In genomic region chr11:8870461-8871282, GRCh38 we compare ENCODE assay signal across 8 cellular contexts. TPM values are rescaled to one million over a fixed set of nuclear protein-coding genes. Genes with fewer than 3 reads are reported as not detected.
A peak's percentile ranks its signal among the peaks of the same experiment; 100 is the strongest.
DNase-seq lines count a peak whose midpoint lies in the region; ATAC-seq and TF ChIP-seq lines count a peak whose summit lies in the region.

No MANE protein-coding gene starts in this region.

- no peaks in the 10 kb centered on the region for H3K36me3 ChIP-seq in esophagus muscularis mucosa
- H3K36me3 ChIP-seq in mucosa of descending colon (ENCODE audit: low read depth): no peaks in the 10 kb centered on the region
- H3K36me3 ChIP-seq in tibial artery: no peaks in the 10 kb centered on the region

- H3K9me3 ChIP-seq in esophagus muscularis mucosa (no peaks in the 10 kb centered on the region), mucosa of descending colon (no peaks in the 10 kb centered on the region), tibial artery (no peaks in the 10 kb centered on the region)

- intact Hi-C loops in esophagus muscularis mucosa (cut with DNase I) (loop anchor here (5.0 kb wide), 3 partner anchors 37 to 188 kb away; partner anchors contain the start of genes RPL27A and TRIM66), mucosa of descending colon (cut with DNase I, micrococcal nuclease) (no loop called here), tibial artery (cut with DNase I; ENCODE audit: low total_unique reads) (no loop called here)

- 0 out of 2 replicates have a peak, but pooled peaks have one; percentile 11 for TF ChIP-seq CTCF in VCaP (conservative IDR thresholded peaks at IDR 0.05)
- no peak for TF ChIP-seq CTCF in esophagus muscularis mucosa (IDR thresholded peaks at IDR 0.05)
- TF ChIP-seq CTCF in mucosa of descending colon (IDR thresholded peaks at IDR 0.05): no peak
- no peak for TF ChIP-seq CTCF in tibial artery (IDR thresholded peaks at IDR 0.05)

- peak; percentile 92 for ATAC-seq in mucosa of descending colon
- ATAC-seq in GM21528 (IDR thresholded peaks at IDR 0.05; ENCODE audit: low FRiP score, unreplicated experiment): no peak

- H3K27me3 ChIP-seq in esophagus muscularis mucosa: no peaks in the 10 kb centered on the region
- no peaks in the 10 kb centered on the region for H3K27me3 ChIP-seq in tibial artery

- H3K4me3 ChIP-seq in esophagus muscularis mucosa (peak overlapping the region; percentile 84 to 98 (median 92)), mucosa of descending colon (peak overlapping the region; percentile 74), tibial artery (peak overlapping the region; percentile 75 to 94)

- DNase-seq in EH (ENCODE audit: low read depth): peak; percentile 77
- DNase-seq in LHCN-M2 (ENCODE audit: low read depth): peak; percentile 71
- DNase-seq in esophagus muscularis mucosa (ENCODE audit: extremely low spot score): no peak
- peak; percentile 81 to 89 (median 85) for DNase-seq in mucosa of descending colon
- DNase-seq in tibial artery: peak; percentile 34 to 69
- no peak for DNase-seq in NCI-H2107 treated with DMSO at 0.1 percent for 48 hours (lab: John Stamatoyannopoulos, UW; ENCODE audit: unreplicated experiment)

- WGBS in esophagus muscularis mucosa: 0% methylated on average over 10 of the region's 93 CpGs

- H3K27ac ChIP-seq in VCaP (peak overlapping the region; percentile 75), esophagus muscularis mucosa (replicated peaks in 1 of 4) (peak overlapping the region; percentile 89 to 96 (median 92)), tibial artery (peak overlapping the region; percentile 67 to 75)

- TF ChIP-seq EP300 in esophagus muscularis mucosa (IDR thresholded peaks at IDR 0.05): no peak

- TF ChIP-seq POLR2A in esophagus muscularis mucosa (IDR thresholded peaks at IDR 0.05; ENCODE audit: low read depth): no peak

- H3K4me1 ChIP-seq in esophagus muscularis mucosa (peaks cover 13 to 79% (median 64%) of the 10 kb centered on the region in 4 donors), mucosa of descending colon (ENCODE audit: low read depth) (peaks cover 5% of the 10 kb centered on the region), tibial artery (peaks cover 0 to 8% (median 0%) of the 10 kb centered on the region in 4 donors)

RNA-seq across cellular contexts. Expression of gene AKIP1, which starts 40.3 kb away (rescaled TPM):
- 87.8 and 89.8 TPM in 2 replicates for total RNA-seq in LHCN-M2 (2014; rRNA removed)
- polyA plus RNA-seq in LHCN-M2 (2012): 80.5 TPM
- 10 to 100 TPM; 30.5 to 56.4 (median 41.7) TPM for total RNA-seq in esophagus muscularis mucosa
- 10 to 100 TPM; 12.6 to 20.1 (median 17.0) TPM for total RNA-seq in mucosa of descending colon

Comparison
In these comparisons a context has a peak if more than half of its experiments do, and no peak if none do; other contexts are left out.
1. DNase-seq: peak in EH (single experiment), LHCN-M2 (single experiment), mucosa of descending colon (3 of 3) and tibial artery (2 of 2); none in esophagus muscularis mucosa (single experiment) and NCI-H2107 treated with DMSO at 0.1 percent for 48 hours (single experiment).
2. Peak in every context shown above with its lines, with median percentiles within 50 percentile points of each other: H3K27ac ChIP-seq and H3K4me3 ChIP-seq.